Comparison of ENCODE assay signal across 9 cellular contexts in genomic region chr13:97225533-97225932, GRCh38. TPM values are rescaled to one million over a fixed set of nuclear protein-coding genes. Genes with fewer than 3 reads are reported as not detected.
DNase-seq lines count a peak whose midpoint lies in the region; ATAC-seq and TF ChIP-seq lines count a peak whose summit lies in the region.
"Had no signal": no experiment of that assay in that cellular context is flagged by ENCODE, and none has a peak within 500 bp of the region (broad histone marks: within the 10 kb centered on the region; RNA-seq: fewer than 3 reads in every experiment).

No MANE protein-coding gene starts in this region.

- no peaks in the 10 kb centered on the region for H3K27me3 Mint-ChIP-seq in activated naive CD4-positive, alpha-beta T cell treated with anti-CD3 and anti-CD28 coated beads for 36 hours (ENCODE audit: low read depth)
- no peaks in the 10 kb centered on the region for H3K27me3 Mint-ChIP-seq in brain
- H3K27me3 Mint-ChIP-seq in memory B cell: no peaks in the 10 kb centered on the region

- 14 to 23% methylated on average over 4 of the region's 4 CpGs for WGBS in tibial nerve, 2 donors

- peaks cover 49% of the 10 kb centered on the region for H3K4me1 Mint-ChIP-seq in activated naive CD4-positive, alpha-beta T cell treated with anti-CD3 and anti-CD28 coated beads for 36 hours (ENCODE audit: low read depth)
- H3K4me1 Mint-ChIP-seq in brain (peaks cover 68% of the 10 kb centered on the region), memory B cell (peaks cover 38% of the 10 kb centered on the region)

- CTCF ChIA-PET in activated naive CD4-positive, alpha-beta T cell treated with anti-CD3 and anti-CD28 coated beads for 36 hours (lab: Charles Lee): interaction anchor here (0.7 to 4.5 kb wide), 4 partner anchors 24 to 132 kb away, joined by 3 to 33 read pairs (median 3); no protein-coding TSS in a partner anchor

- peak overlapping the region; percentile 18 for H3K27ac Mint-ChIP-seq in activated naive CD4-positive, alpha-beta T cell treated with anti-CD3 and anti-CD28 coated beads for 36 hours
- peak overlapping the region in 4 of 5 experiments; percentile 77 to 99 (median 92) for H3K27ac Mint-ChIP-seq in brain
- peak overlapping the region; percentile 94 for H3K27ac Mint-ChIP-seq in memory B cell

- peaks cover 0 to 65% (median 46%) of the 10 kb centered on the region in 4 donors for H3K4me1 ChIP-seq in tibial nerve

- H3K4me3 Mint-ChIP-seq in activated naive CD4-positive, alpha-beta T cell treated with anti-CD3 and anti-CD28 coated beads for 36 hours: peak overlapping the region; percentile 79
- H3K4me3 Mint-ChIP-seq in brain (peak overlapping the region; percentile 87 to 95 (median 91)), memory B cell (peak overlapping the region; percentile 87)

- ATAC-seq in memory B cell (ENCODE audit: low read depth): no peak
- ATAC-seq in HG03521 (IDR thresholded peaks at IDR 0.05; ENCODE audit: unreplicated experiment): no peak

- TF ChIP-seq POLR2A in tibial nerve (IDR thresholded peaks at IDR 0.05): no peak

- H3K27ac ChIP-seq in tibial nerve: peak overlapping the region; percentile 79 to 96 (median 88)

- no peak for TF ChIP-seq CTCF in brain (conservative IDR thresholded peaks at IDR 0.05)
- TF ChIP-seq CTCF in tibial nerve (IDR thresholded peaks at IDR 0.05): no peak

- no peaks in the 10 kb centered on the region for H3K36me3 ChIP-seq in tibial nerve

- no peaks in the 10 kb centered on the region for H3K9me3 ChIP-seq in tibial nerve

- no peak for DNase-seq in activated naive CD4-positive, alpha-beta T cell treated with anti-CD3 and anti-CD28 coated beads for 36 hours
- DNase-seq in activated naive CD4-positive, alpha-beta T cell treated with Interleukin-2 at 50 U/mL for 16 hours: no peak
- DNase-seq in memory B cell (ENCODE audit: low spot score in 2 of 2) (no peak), tibial nerve (ENCODE audit: low spot score in 2 of 2) (no peak), NCI-H128 (lab: John Stamatoyannopoulos, UW; ENCODE audit: unreplicated experiment) (no peak), NCI-H446 treated with DMSO at 0.1 percent for 48 hours (lab: John Stamatoyannopoulos, UW) (no peak)
- DNase-seq: GDM1 had no signal

- peaks cover 1% of the 10 kb centered on the region for H3K36me3 Mint-ChIP-seq in activated naive CD4-positive, alpha-beta T cell treated with anti-CD3 and anti-CD28 coated beads for 36 hours (ENCODE audit: low read depth)
- peaks cover 17% of the 10 kb centered on the region for H3K36me3 Mint-ChIP-seq in brain
- H3K36me3 Mint-ChIP-seq in memory B cell: peaks cover 8% of the 10 kb centered on the region

- H3K9me3 Mint-ChIP-seq in activated naive CD4-positive, alpha-beta T cell treated with anti-CD3 and anti-CD28 coated beads for 36 hours: no peaks in the 10 kb centered on the region
- H3K9me3 Mint-ChIP-seq in brain: peaks cover 0 to 3% (median 0%) of the 10 kb centered on the region in 5 experiments
- no peaks in the 10 kb centered on the region for H3K9me3 Mint-ChIP-seq in memory B cell

- intact Hi-C loops in activated naive CD4-positive, alpha-beta T cell treated with anti-CD3 and anti-CD28 coated beads for 36 hours (cut with micrococcal nuclease): loop anchor here (2.0 to 10.0 kb wide), 5 partner anchors 15 to 1829 kb away; partner anchors contain the start of genes DNAJC3 and STK24

- H3K4me3 ChIP-seq in tibial nerve: peak overlapping the region; percentile 37 to 66 (median 58)

- TF ChIP-seq EP300 in tibial nerve (IDR thresholded peaks at IDR 0.05): no peak

- H3K27me3 ChIP-seq in tibial nerve: no peaks in the 10 kb centered on the region

RNA-seq across cellular contexts. Expression of gene MBNL2, which starts 3.4 kb away (rescaled TPM):
- 10 to 100 TPM; 16.8 to 18.8 TPM for total RNA-seq in activated naive CD4-positive, alpha-beta T cell treated with anti-CD3 and anti-CD28 coated beads for 36 hours
- 11.7 TPM for polyA plus RNA-seq in brain (ENCODE audit: insufficient read depth, low read depth, low replicate concordance)
- 100 to 1,000 TPM in 2 of 4 donors, 10 to 100 TPM in 2; 87.9 to 126 (median 95.5) TPM for total RNA-seq in tibial nerve

Comparison
In these comparisons a context has a peak if more than half of its experiments do, and no peak if none do; other contexts are left out.
1. H3K27ac Mint-ChIP-seq: peak in every context shown above with its lines; median percentile 94 in memory B cell; 92 in brain; 18 in activated naive CD4-positive, alpha-beta T cell treated with anti-CD3 and anti-CD28 coated beads for 36 hours.
2. RNA of gene MBNL2, which starts 3.4 kb away (total RNA-seq): 87.9 to 126 TPM in tibial nerve; 16.8 to 18.8 TPM in activated naive CD4-positive, alpha-beta T cell treated with anti-CD3 and anti-CD28 coated beads for 36 hours; every median in the first group is over 4 times any median in the second.
3. Peak in every context shown above with its lines, with median percentiles within 50 percentile points of each other: H3K4me3 Mint-ChIP-seq.